Comparison of ENCODE assay signal across 20 cellular contexts in genomic region chr4:176236909-176237308, GRCh38. TPM values are rescaled to one million over a fixed set of nuclear protein-coding genes. Genes with fewer than 3 reads are reported as not detected.
DNase-seq lines count a peak whose midpoint lies in the region; ATAC-seq and TF ChIP-seq lines count a peak whose summit lies in the region.
"Had no signal": no experiment of that assay in that cellular context is flagged by ENCODE, and none has a peak within 500 bp of the region (broad histone marks: within the 10 kb centered on the region; RNA-seq: fewer than 3 reads in every experiment).

No MANE protein-coding gene starts in this region.

- H3K27ac Mint-ChIP-seq in GM23338 = no peak overlapping the region
- H3K27ac Mint-ChIP-seq: activated CD4-positive, alpha-beta T cell treated with anti-CD3 and anti-CD28 coated beads, Interleukin-2, amount 10 ng/mL, durations not matched to agents 7 days and 5 days had no signal

- no peaks in the 10 kb centered on the region for H3F3A ChIP-seq in GM23338 (replicated peaks; ENCODE audit: low read depth)

- no peaks in the 10 kb centered on the region for H3K27me3 Mint-ChIP-seq in GM23338 (ENCODE audit: insufficient read depth, low read depth, poor library complexity)

- peaks cover 13% of the 10 kb centered on the region; the same call in 2 of the 3 replicates for H3K4me1 Mint-ChIP-seq in GM23338
- H3K4me1 Mint-ChIP-seq: activated CD4-positive, alpha-beta T cell treated with anti-CD3 and anti-CD28 coated beads, Interleukin-2, amount 10 ng/mL, durations not matched to agents 7 days and 5 days had no signal

- no peaks in the 10 kb centered on the region for H3K79me2 ChIP-seq in GM23338 (replicated peaks; ENCODE audit: insufficient read depth)
- H3K79me2 ChIP-seq: parathyroid adenoma had no signal

- H3K4me3 ChIP-seq in endocrine pancreas (ENCODE audit: control insufficient read depth, insufficient read depth, low read length) (peak overlapping the region; percentile 1), mucosa of descending colon (no peak overlapping the region), GM23338 (no peak overlapping the region)
- H3K4me3 ChIP-seq: GM12878, MG63 had no signal

- H3K36me3 Mint-ChIP-seq in GM23338 (ENCODE audit: low read depth) = no peaks in the 10 kb centered on the region

- H3K9me3 Mint-ChIP-seq in GM23338 = no peaks in the 10 kb centered on the region
- H3K9me3 Mint-ChIP-seq: activated CD4-positive, alpha-beta T cell treated with anti-CD3 and anti-CD28 coated beads, Interleukin-2, amount 10 ng/mL, durations not matched to agents 7 days and 5 days had no signal

- no peak overlapping the region for H3K27ac ChIP-seq in GM23338 (ENCODE audit: low read depth)
- H3K27ac ChIP-seq: parathyroid adenoma had no signal

- H3K9ac ChIP-seq in endocrine pancreas (ENCODE audit: control insufficient read depth, insufficient read depth, low read length) = no peak overlapping the region
- H3K9ac ChIP-seq: parathyroid adenoma had no signal

- H3K4me1 ChIP-seq in endocrine pancreas (ENCODE audit: control insufficient read depth, insufficient read depth, low read length) (no peaks in the 10 kb centered on the region), mucosa of descending colon (ENCODE audit: low read depth) (no peaks in the 10 kb centered on the region), GM23338 (ENCODE audit: insufficient read depth) (0 out of 2 replicates have a peak, but pooled peaks cover 3% of the 10 kb centered on the region)
- H3K4me1 ChIP-seq: parathyroid adenoma had no signal

- no peaks in the 10 kb centered on the region for H3K9me2 ChIP-seq in GM23338 (ENCODE audit: insufficient read depth)

- intact Hi-C loops in mucosa of descending colon (cut with DNase I, micrococcal nuclease) = no loop called here

- H3K36me3 ChIP-seq in endocrine pancreas (ENCODE audit: control insufficient read depth, insufficient read depth, low read length) (no peaks in the 10 kb centered on the region), mucosa of descending colon (ENCODE audit: low read depth) (no peaks in the 10 kb centered on the region), GM23338 (ENCODE audit: insufficient read depth) (no peaks in the 10 kb centered on the region)
- H3K36me3 ChIP-seq: MG63 had no signal

- TF ChIP-seq CTCF in mucosa of descending colon (IDR thresholded peaks at IDR 0.05) (no peak), GM23338 (conservative IDR thresholded peaks at IDR 0.05; ENCODE audit: low read depth in 2 of 2) (no peak)

- H4K20me1 ChIP-seq in GM23338 (replicated peaks; ENCODE audit: insufficient read depth) = no peaks in the 10 kb centered on the region

- DNase-seq in DMS53 (lab: John Stamatoyannopoulos, UW) (peak; percentile 89), HCEC 1CT (peak; percentile 26), mucosa of descending colon (no peak), GM23338 (ENCODE audit: low spot score) (no peak), SKM-1 (lab: John Stamatoyannopoulos, UW; ENCODE audit: unreplicated experiment) (no peak)
- DNase-seq in stimulated activated CD4-positive, alpha-beta T cell treated with anti-CD3 and anti-CD28 coated beads, Interleukin-15, amount 100 ng/mL, for 24 hours = no peak
- no peak for DNase-seq in activated CD4-positive, alpha-beta T cell treated with anti-CD3 and anti-CD28 coated beads, Interleukin-2, amount 50 U/mL, for 48 hours
- DNase-seq: activated CD4-positive, alpha-beta T cell treated with anti-CD3 and anti-CD28 coated beads, Interleukin-2, amount 10 ng/mL, durations not matched to agents 7 days and 5 days; activated naive CD4-positive, alpha-beta T cell treated with Interleukin-2 at 50 U/mL for 16 hours; dermis blood vessel endothelial cell; MG63; NCI-H2029; NCI-H510A; SW 1271 had no signal

- H3K27me3 ChIP-seq in endocrine pancreas (ENCODE audit: control insufficient read depth, insufficient read depth, low read length) (no peaks in the 10 kb centered on the region), GM23338 (ENCODE audit: insufficient read depth) (no peaks in the 10 kb centered on the region)
- H3K27me3 ChIP-seq: MG63 had no signal

- H3K9me3 ChIP-seq in endocrine pancreas (ENCODE audit: control insufficient read depth, low read length) (no peaks in the 10 kb centered on the region), mucosa of descending colon (no peaks in the 10 kb centered on the region)
- H3K9me3 ChIP-seq: MG63 had no signal

- no peak overlapping the region for H2AFZ ChIP-seq in GM23338
- H2AFZ ChIP-seq: parathyroid adenoma had no signal

- ATAC-seq in mucosa of descending colon (peak; percentile 26), GM23338 (no peak)
- ATAC-seq: esophagus mucosa, GM12878, left lobe of liver had no signal

- H3K4me2 ChIP-seq in GM23338 = no peak overlapping the region

- no peak overlapping the region for H3K4me3 Mint-ChIP-seq in GM23338
- H3K4me3 Mint-ChIP-seq: activated CD4-positive, alpha-beta T cell treated with anti-CD3 and anti-CD28 coated beads, Interleukin-2, amount 10 ng/mL, durations not matched to agents 7 days and 5 days had no signal

TF ChIP-seq in GM23338, 12 proteins besides CTCF, POLR2A, EP300 and RAD21:
- no peak for TF ChIP-seq EZH2 (IDR thresholded peaks at IDR 0.05; ENCODE audit: low read depth, unreplicated experiment)

RNA-seq across cellular contexts. Expression of gene ASB5, which starts 32.1 kb away (rescaled TPM):
- 10 to 100 TPM in 1 of 3 donors, under 1 TPM in 2; 0.75 to 13.2 (median 0.96) TPM for total RNA-seq in mucosa of descending colon
- total RNA-seq in GM23338 (2014; rRNA removed; shearing (Covaris generic)) = not detected in 2 replicates
- polyA plus RNA-seq in GM23338 (2016; fragmentation: Nextera tagmentation; extraction: Ambion mirVana) = not detected in 2 replicates
- total RNA-seq: activated CD4-positive, alpha-beta T cell treated with anti-CD3 and anti-CD28 coated beads, Interleukin-2, amount 10 ng/mL, durations not matched to agents 7 days and 5 days; dermis blood vessel endothelial cell; G401; GM12878; left lobe of liver had no signal
- polyA plus RNA-seq: GM12878 had no signal

RNA-seq across cellular contexts. Expression of gene SPATA4, which starts 41.5 kb away (rescaled TPM):
- total RNA-seq in mucosa of descending colon = under 1 TPM in 1 of 3 donors, not detected in 2; 0.57 TPM
- not detected in 2 replicates for total RNA-seq in GM23338 (2014; rRNA removed; shearing (Covaris generic))
- not detected in 2 replicates for polyA plus RNA-seq in GM23338 (2016; fragmentation: Nextera tagmentation; extraction: Ambion mirVana)
- total RNA-seq: activated CD4-positive, alpha-beta T cell treated with anti-CD3 and anti-CD28 coated beads, Interleukin-2, amount 10 ng/mL, durations not matched to agents 7 days and 5 days; dermis blood vessel endothelial cell; esophagus mucosa; G401; GM12878; left lobe of liver had no signal
- polyA plus RNA-seq: GM12878 had no signal

Comparison
In these comparisons a context has a peak if more than half of its experiments do, and no peak if none do; other contexts are left out.
1. DNase-seq: peak in DMS53 (single experiment) and HCEC 1CT (single experiment); none in mucosa of descending colon (0 of 3), GM23338 (single experiment), stimulated activated CD4-positive, alpha-beta T cell treated with anti-CD3 and anti-CD28 coated beads, Interleukin-15, amount 100 ng/mL, for 24 hours (single experiment), activated CD4-positive, alpha-beta T cell treated with anti-CD3 and anti-CD28 coated beads, Interleukin-2, amount 50 U/mL, for 48 hours (0 of 2) and SKM-1 (single experiment).